ENCODE assay signal across 1 cellular context in genomic region chr17:8064590-8065019, GRCh38.
TF ChIP-seq lines count a peak whose summit lies in the region.

No MANE protein-coding gene starts in this region.

TF ChIP-seq in HepG2, 621 proteins besides CTCF, POLR2A, EP300 and RAD21:
- TF ChIP-seq HMGA1 (CRISPR knock-in tag; conservative IDR thresholded peaks at IDR 0.05) (no peak), ZBTB7A (CRISPR knock-in tag; IDR thresholded peaks at IDR 0.05) (peak; percentile 64; the same call in 1 of the 2 replicates), ZNF18 (CRISPR knock-in tag; IDR thresholded peaks at IDR 0.05; ENCODE audit: insufficient replicate concordance) (no peak), ZNF263 (CRISPR knock-in tag; IDR thresholded peaks at IDR 0.05) (0 out of 2 replicates have a peak, but pooled peaks have one; percentile 13), KLF15 (CRISPR knock-in tag; IDR thresholded peaks at IDR 0.05; ENCODE audit: borderline replicate concordance) (no peak), AKNA (CRISPR knock-in tag; IDR thresholded peaks at IDR 0.05; ENCODE audit: borderline replicate concordance) (no peak), LCORL (IDR thresholded peaks at IDR 0.05) (no peak), LCORL (CRISPR knock-in tag; IDR thresholded peaks at IDR 0.05) (0 out of 2 replicates have a peak, but pooled peaks have one; percentile 20), ZNF687 (CRISPR knock-in tag; IDR thresholded peaks at IDR 0.05) (peak; percentile 38; the same call in 1 of the 2 replicates), SALL2 (CRISPR knock-in tag; IDR thresholded peaks at IDR 0.05) (no peak), GPBP1L1 (CRISPR knock-in tag; IDR thresholded peaks at IDR 0.05) (no peak), ZC3H13 (CRISPR knock-in tag; IDR thresholded peaks at IDR 0.05) (0 out of 2 replicates have a peak, but pooled peaks have one; percentile 46), ZBTB25 (CRISPR knock-in tag; IDR thresholded peaks at IDR 0.05) (no peak), RBM22 (optimal IDR thresholded peaks at IDR 0.05; ENCODE audit: low read length) (peak; percentile 75), ZNF780A (CRISPR knock-in tag; IDR thresholded peaks at IDR 0.05) (no peak), DDIT3 (CRISPR knock-in tag; IDR thresholded peaks at IDR 0.05) (no peak), ZNF264 (CRISPR knock-in tag; IDR thresholded peaks at IDR 0.05) (no peak), BATF2 (CRISPR knock-in tag; IDR thresholded peaks at IDR 0.05) (no peak), ESRRA (CRISPR knock-in tag; IDR thresholded peaks at IDR 0.05; ENCODE audit: low read depth) (peak; percentile 36; the same call in 1 of the 2 replicates), ZSCAN31 (CRISPR knock-in tag; IDR thresholded peaks at IDR 0.05; ENCODE audit: low read depth) (no peak), CAMTA2 (CRISPR knock-in tag; IDR thresholded peaks at IDR 0.05; ENCODE audit: borderline replicate concordance) (no peak), ZNF430 (CRISPR knock-in tag; IDR thresholded peaks at IDR 0.05) (no peak), ARID4A (CRISPR knock-in tag; IDR thresholded peaks at IDR 0.05; ENCODE audit: borderline replicate concordance) (no peak), MYPOP (CRISPR knock-in tag; IDR thresholded peaks at IDR 0.05) (no peak), ZBTB39 (CRISPR knock-in tag; IDR thresholded peaks at IDR 0.05) (no peak), ZNF292 (CRISPR knock-in tag; IDR thresholded peaks at IDR 0.05; ENCODE audit: borderline replicate concordance, low read depth) (no peak), FOXJ3 (CRISPR knock-in tag; IDR thresholded peaks at IDR 0.05; ENCODE audit: borderline replicate concordance) (no peak), ZNF253 (CRISPR knock-in tag; IDR thresholded peaks at IDR 0.05; ENCODE audit: borderline replicate concordance) (no peak)
